8 cellular contexts compared by ENCODE assay signal in the genomic region with DNA sequence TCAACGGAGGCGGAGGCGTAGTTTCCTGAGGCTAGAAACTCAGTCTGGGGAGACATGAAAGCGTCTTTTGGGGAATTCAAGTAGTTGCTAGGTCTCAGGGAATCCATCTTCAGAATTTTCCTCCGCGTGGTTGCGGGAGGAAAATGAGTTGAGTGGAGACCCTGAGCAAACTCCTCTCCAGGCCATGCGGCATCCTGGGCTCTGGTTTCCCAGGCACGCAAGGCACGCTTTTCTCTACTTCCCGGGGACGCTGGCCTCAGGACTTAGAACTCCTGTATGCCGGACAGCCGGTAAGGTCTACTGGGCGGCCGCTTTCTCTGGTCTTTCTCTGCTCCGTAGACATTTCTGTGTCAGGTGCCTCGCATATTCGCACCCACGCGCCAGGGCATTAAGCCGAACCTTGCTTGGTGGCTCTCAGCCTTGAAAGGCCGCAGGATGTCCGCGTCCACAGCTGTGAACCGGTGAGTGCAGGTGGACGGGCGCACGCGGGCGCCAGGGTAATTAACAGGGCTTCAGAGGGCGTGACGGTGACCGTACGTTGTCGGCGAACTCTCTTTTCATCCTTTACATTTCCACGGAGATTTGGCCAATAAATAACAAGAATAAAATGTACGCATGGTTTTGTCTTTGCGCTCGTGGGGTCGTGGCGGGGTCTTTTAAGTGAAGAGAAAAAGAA. TPM values are rescaled to one million over a fixed set of nuclear protein-coding genes. Genes with fewer than 3 reads are reported as not detected.
DNase-seq lines count a peak whose midpoint lies in the region; ATAC-seq, FAIRE-seq and TF ChIP-seq lines count a peak whose summit lies in the region.

No MANE protein-coding gene starts in this region.

- CTCF ChIA-PET in K562 (lab: Yijun Ruan, JAX; ENCODE audit: low intra/inter-chr PET ratio) = no interaction called here

- H4K20me1 ChIP-seq in K562 (replicated peaks; ENCODE audit: control insufficient read depth, insufficient read depth, low read length) = no peaks in the 10 kb centered on the region

- no peak overlapping the region for H3K4me2 ChIP-seq in K562 (ENCODE audit: insufficient read depth, low read length)

- no peaks in the 10 kb centered on the region for H3K9me3 ChIP-seq in K562 (replicated peaks; ENCODE audit: control insufficient read depth, insufficient read depth, low read depth, low read length)
- H3K9me3 ChIP-seq in lower lobe of right lung = no peaks in the 10 kb centered on the region
- H3K9me3 ChIP-seq in aorta (ENCODE audit: control insufficient read depth, low read length) = no peaks in the 10 kb centered on the region

- H3K36me3 ChIP-seq in K562 (ENCODE audit: control insufficient read depth, insufficient read depth, low read length) (no peaks in the 10 kb centered on the region), lower lobe of right lung (no peaks in the 10 kb centered on the region), aorta (ENCODE audit: control insufficient read depth in 1 of 2, insufficient read depth in 2 of 2, low read length in 1 of 2) (no peaks in the 10 kb centered on the region)

- TF ChIP-seq POLR2A in K562 (conservative IDR thresholded peaks at IDR 0.05) = no peak

- TF ChIP-seq CTCF in K562 (IDR thresholded peaks at IDR 0.05 in 2 of 3, conservative IDR thresholded peaks at IDR 0.05 in 1 of 3; ENCODE audit: insufficient read depth in 2 of 3, low read depth in 1 of 3, low read length in 3 of 3) (no peak), lower lobe of right lung (IDR thresholded peaks at IDR 0.05) (no peak)

- H3K9ac ChIP-seq in K562 (ENCODE audit: insufficient read depth in 1 of 2, low read depth in 2 of 2, low read length in 2 of 2) = no peak overlapping the region

- peak; percentile 11 for DNase-seq in stimulated activated CD4-positive, alpha-beta T cell treated with anti-CD3 and anti-CD28 coated beads, Interleukin-4, amount 100 ng/mL, for 1 hour
- DNase-seq in stimulated activated CD4-positive, alpha-beta T cell treated with anti-CD3 and anti-CD28 coated beads, Interleukin-2, amount 100 ng/mL, for 48 hours = no peak
- DNase-seq in K562 (ENCODE audit: extremely low read depth in 1 of 4, low spot score in 3 of 4) (no peak), lower lobe of right lung (no peak), aorta (no peak), middle frontal gyrus (ENCODE audit: extremely low spot score, low spot score) (no peak)

- H3K9me1 ChIP-seq in K562 (ENCODE audit: control insufficient read depth, insufficient read depth, low read length) = no peaks in the 10 kb centered on the region

- BruUV-seq in K562 (replicated peaks; lab: Mats Ljungman, UMichigan) = no TSS peak

- TF ChIP-seq EP300 in K562 (IDR thresholded peaks at IDR 0.05; ENCODE audit: low read length) = no peak

- FAIRE-seq in K562 (lab: Jason Lieb, UNC) = no peak

- intact Hi-C loops in K562 (cut with micrococcal nuclease) (no loop called here), lower lobe of right lung (cut with DNase I) (no loop called here), aorta (cut with DNase I) (no loop called here)

- H2AFZ ChIP-seq in K562 (ENCODE audit: low read depth, low read length) = 0 out of 2 replicates have a peak overlapping the region, but pooled peaks have one; percentile 16

- WGBS in K562 (ENCODE audit: insufficient coverage, low coverage, missing lambda C conversion rate) = 99% methylated on average over 16 of the region's 43 CpGs
- 65 to 66% methylated on average over 43 of the region's 43 CpGs for WGBS in aorta, 2 donors

- in situ Hi-C loops in K562 (cut with MboI) = no loop called here

- H3K4me3 ChIP-seq in K562 (no peak overlapping the region), lower lobe of right lung (peak overlapping the region; percentile 49), aorta (ENCODE audit: low read length in 2 of 2) (peak overlapping the region; percentile 71 to 94)

- H3K4me1 ChIP-seq in K562 (replicated peaks in 1 of 2; ENCODE audit: control insufficient read depth in 2 of 2, insufficient read depth in 2 of 2, low read length in 2 of 2) (peaks cover 11 to 14% of the 10 kb centered on the region in 2 experiments; a peak in 4 of 5 replicates), lower lobe of right lung (peaks cover 19% of the 10 kb centered on the region), aorta (ENCODE audit: control insufficient read depth in 1 of 2, insufficient read depth in 2 of 2, low read length in 2 of 2) (peaks cover 0 to 3% of the 10 kb centered on the region in 2 donors)

- no peak for TF ChIP-seq RAD21 in K562 (CRISPR knock-in tag; conservative IDR thresholded peaks at IDR 0.05 in 1 of 2, IDR thresholded peaks at IDR 0.05 in 1 of 2)

- ATAC-seq in K562 = no peak
- ATAC-seq in lower lobe of right lung = no peak
- no peak for ATAC-seq in aorta (ENCODE audit: low FRiP score)
- no peak for ATAC-seq in GM19023 (IDR thresholded peaks at IDR 0.05; ENCODE audit: unreplicated experiment)
- ATAC-seq in GM21576 (IDR thresholded peaks at IDR 0.05; ENCODE audit: unreplicated experiment) = no peak

- H3K79me2 ChIP-seq in K562 (ENCODE audit: control insufficient read depth, insufficient read depth, low read length) = peaks cover 39% of the 10 kb centered on the region

- H3K27me3 ChIP-seq in K562 (ENCODE audit: control insufficient read depth in 2 of 2, insufficient read depth in 2 of 2, low read length in 2 of 2) (no peaks in the 10 kb centered on the region), lower lobe of right lung (ENCODE audit: low read depth) (peaks cover 75% of the 10 kb centered on the region), aorta (ENCODE audit: control insufficient read depth in 1 of 2, insufficient read depth in 2 of 2, low read length in 1 of 2) (no peaks in the 10 kb centered on the region)

- H3K27ac ChIP-seq in K562 (ENCODE audit: extremely low read depth, low read depth, low read length) (no peak overlapping the region), lower lobe of right lung (no peak overlapping the region), aorta (ENCODE audit: low read depth in 1 of 2, low read length in 2 of 2) (no peak overlapping the region)

- POLR2A ChIA-PET in K562 (lab: Yijun Ruan, JAX) = no interaction called here

TF ChIP-seq in K562, 482 proteins besides CTCF, POLR2A, EP300 and RAD21 (continues in another document):
- no peak for TF ChIP-seq TARDBP (IDR thresholded peaks at IDR 0.05)
- no peak for TF ChIP-seq PURB (CRISPR knock-in tag; IDR thresholded peaks at IDR 0.05; ENCODE audit: low read depth)
- TF ChIP-seq L3MBTL2 (IDR thresholded peaks at IDR 0.05) = no peak
- no peak for TF ChIP-seq BDP1 (IDR thresholded peaks at IDR 0.05; ENCODE audit: insufficient read depth, insufficient read length)
- TF ChIP-seq CEBPG (CRISPR knock-in tag; IDR thresholded peaks at IDR 0.05) = no peak
- no peak for TF ChIP-seq CEBPG (tag; conservative IDR thresholded peaks at IDR 0.05 in 1 of 2, IDR thresholded peaks at IDR 0.05 in 1 of 2)
- TF ChIP-seq, protein P1, sequence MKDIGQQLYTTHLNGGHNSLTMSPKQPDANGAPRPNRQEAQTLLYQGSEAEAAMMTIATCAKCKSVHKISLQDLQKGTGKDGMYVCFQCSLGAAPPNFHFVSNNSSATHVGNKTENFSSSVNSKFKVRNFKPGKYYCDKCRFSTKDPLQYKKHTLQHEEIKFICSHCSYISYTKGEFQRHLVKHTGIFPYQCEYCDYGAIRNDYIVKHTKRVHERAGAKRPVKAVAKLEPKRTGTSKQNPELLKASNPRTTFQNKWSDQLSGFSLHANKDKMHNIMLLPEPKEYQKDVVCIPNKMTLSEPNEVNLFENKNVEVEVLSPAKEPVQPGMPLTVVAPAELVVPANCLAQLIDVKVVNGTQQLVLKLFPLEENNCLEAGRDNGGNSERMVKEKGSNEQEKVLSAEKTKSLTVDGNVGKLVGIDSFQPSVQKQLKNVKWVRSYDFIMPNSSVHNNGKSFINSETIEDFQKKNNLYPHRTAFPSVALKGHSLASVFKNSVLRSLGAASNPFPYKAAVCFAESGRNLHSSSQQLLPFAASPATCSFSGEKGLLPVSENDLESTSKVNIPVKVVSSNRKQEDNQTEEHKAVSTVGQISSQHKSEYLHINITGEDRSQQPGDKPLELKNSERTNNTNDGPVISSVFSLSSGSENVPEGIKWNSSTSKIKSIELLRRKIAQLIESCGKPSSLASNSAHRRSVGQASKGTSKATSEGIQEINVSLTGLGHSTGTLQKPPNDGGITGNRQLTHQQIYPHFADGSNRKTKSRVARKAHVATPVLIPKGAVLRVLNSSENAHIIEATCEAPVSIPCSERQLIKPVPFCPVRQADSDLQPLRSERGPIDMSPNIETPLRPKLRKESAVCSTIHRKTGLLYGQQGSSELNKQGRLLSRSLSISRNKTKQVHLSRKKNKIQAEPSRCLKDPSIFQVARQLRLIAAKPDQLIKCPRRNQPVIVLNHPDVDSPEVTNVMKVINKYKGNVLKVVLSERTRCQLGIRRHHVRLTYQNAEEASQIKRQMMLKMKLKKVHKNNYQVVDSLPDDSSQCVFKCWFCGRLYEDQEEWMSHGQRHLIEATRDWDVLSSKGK (CRISPR knock-in tag; IDR thresholded peaks at IDR 0.05) = no peak

RNA-seq across cellular contexts. Expression of a gene that starts 1.0 kb away (rescaled TPM):
- 20.1 and 23.9 TPM in 2 replicates for total RNA-seq in K562 (2011; cell fraction: chromatin; rRNA removed; ENCODE audit: low replicate concordance)
- 9.9 and 13.2 TPM in 2 replicates for total RNA-seq in K562 (2011; cell fraction: nucleolus; rRNA removed)
- total RNA-seq in K562 (2011; cell fraction: nucleoplasm; rRNA removed) = 17.7 and 34.0 TPM in 2 replicates
- total RNA-seq in K562 (2014; rRNA removed) (2.7 and 3.0 TPM in 2 replicates), K562 (2014; rRNA removed; fragmentation: Illumina TruSeq; extraction: Trizol) (3.2 TPM in 2 replicates), K562 (2015; rRNA removed; fragmentation: Illumina TruSeq; extraction: Trizol) (3.2 and 3.4 TPM in 2 replicates), K562 (2021) (4.6 and 5.7 TPM in 2 replicates), lower lobe of right lung (1.0 TPM), aorta (10 to 100 TPM in 1 of 2 donors, 1 to 10 TPM in 1; 9.9 to 11.2 TPM)
- polyA plus RNA-seq in K562 (2011; rRNA removed) (2.6 and 3.1 TPM in 2 replicates), K562 (2014; fragmentation: Illumina TruSeq; extraction: Trizol) (4.6 and 4.8 TPM in 2 replicates), K562 (2014; fragmentation: Nextera tagmentation; extraction: Ambion mirVana) (under 1 TPM; 0.63 to 0.68 TPM), K562 (2014; rRNA removed) (3.7 and 4.7 TPM in 2 replicates), aorta (1 to 10 TPM; 2.9 to 6.0 TPM)
- polyA plus RNA-seq in K562 (2011; cell fraction: cytosol; rRNA removed) = 1.3 and 1.9 TPM in 2 replicates
- polyA plus RNA-seq in K562 (2011; cell fraction: nucleus; rRNA removed) = 9.8 and 13.1 TPM in 2 replicates
- 2.8 and 4.2 TPM in 2 replicates for polyA plus RNA-seq in K562 (2012)
- polyA minus RNA-seq in K562 (2011; rRNA and poly(A)+ RNA removed) = 3.5 and 4.8 TPM in 2 replicates
- 2.2 and 3.1 TPM in 2 replicates for polyA minus RNA-seq in K562 (2011; cell fraction: cytosol; rRNA and poly(A)+ RNA removed)
- polyA minus RNA-seq in K562 (2011; cell fraction: nucleus; rRNA and poly(A)+ RNA removed) = 6.5 and 9.7 TPM in 2 replicates
